ENCODE assay signal across 1 cellular context in the genomic region with DNA sequence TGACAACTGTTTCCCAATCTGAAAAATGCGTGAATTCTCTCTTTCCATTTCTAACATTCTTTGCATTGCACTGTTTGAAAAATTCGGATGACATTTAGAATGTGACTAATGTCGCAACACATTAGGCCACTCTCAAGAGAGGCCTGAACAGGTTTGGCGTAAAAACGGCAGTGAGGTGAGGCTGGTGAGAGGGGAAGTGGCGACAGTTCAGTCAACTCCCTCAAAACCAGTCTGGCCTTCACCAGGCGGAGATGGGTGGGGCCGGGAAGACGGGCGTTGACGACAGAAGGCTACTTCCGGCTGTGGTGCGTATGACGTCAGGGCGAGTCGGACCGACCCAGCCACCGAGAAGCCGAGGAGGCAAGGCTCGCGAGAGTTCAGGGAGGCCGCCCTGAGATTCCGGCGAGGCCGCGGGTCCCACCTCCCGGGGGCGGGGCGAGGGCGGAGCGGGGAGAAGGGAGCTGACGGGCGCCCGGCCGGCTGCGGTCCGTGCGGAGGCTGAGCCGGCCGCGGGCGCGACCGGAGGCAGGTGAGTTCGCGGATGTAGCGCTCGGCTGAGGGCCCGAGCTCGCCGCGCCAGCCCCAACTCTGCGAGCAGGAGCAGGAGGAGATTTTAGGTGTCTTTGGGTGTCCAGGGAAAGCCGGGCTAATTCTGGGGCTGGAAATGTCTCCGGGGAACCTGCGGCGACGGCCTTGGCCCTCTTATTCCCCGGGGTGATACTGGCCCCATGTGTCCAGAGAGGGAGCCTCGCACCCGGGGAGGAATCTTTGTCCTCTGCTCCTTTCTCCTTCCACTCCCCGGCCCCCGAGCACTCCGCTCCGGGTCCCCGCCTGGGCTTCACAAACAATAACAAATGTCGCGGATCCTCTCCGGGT.
TF ChIP-seq lines count a peak whose summit lies in the region.

A gene (plus strand): TSS at position 483 of the 876 bp plus-strand sequence. CDS start 53,435 bp downstream, outside the sequence.

TF ChIP-seq in HepG2, 621 proteins besides CTCF, POLR2A, EP300 and RAD21 (continued from another document and continues in another):
- TF ChIP-seq, protein P1, sequence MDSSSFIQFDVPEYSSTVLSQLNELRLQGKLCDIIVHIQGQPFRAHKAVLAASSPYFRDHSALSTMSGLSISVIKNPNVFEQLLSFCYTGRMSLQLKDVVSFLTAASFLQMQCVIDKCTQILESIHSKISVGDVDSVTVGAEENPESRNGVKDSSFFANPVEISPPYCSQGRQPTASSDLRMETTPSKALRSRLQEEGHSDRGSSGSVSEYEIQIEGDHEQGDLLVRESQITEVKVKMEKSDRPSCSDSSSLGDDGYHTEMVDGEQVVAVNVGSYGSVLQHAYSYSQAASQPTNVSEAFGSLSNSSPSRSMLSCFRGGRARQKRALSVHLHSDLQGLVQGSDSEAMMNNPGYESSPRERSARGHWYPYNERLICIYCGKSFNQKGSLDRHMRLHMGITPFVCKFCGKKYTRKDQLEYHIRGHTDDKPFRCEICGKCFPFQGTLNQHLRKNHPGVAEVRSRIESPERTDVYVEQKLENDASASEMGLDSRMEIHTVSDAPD (CRISPR knock-in tag; IDR thresholded peaks at IDR 0.05) = 0 out of 2 replicates have a peak, but pooled peaks have one; percentile 59
- TF ChIP-seq CHD4 (IDR thresholded peaks at IDR 0.05; ENCODE audit: borderline replicate concordance, low read length) (peak; percentile 91), ZNF616 (CRISPR knock-in tag; IDR thresholded peaks at IDR 0.05; ENCODE audit: low read depth) (peak; percentile 50; the same call in 1 of the 2 replicates), NR3C1 (CRISPR knock-in tag; IDR thresholded peaks at IDR 0.05) (no peak), TEAD2 (CRISPR knock-in tag; IDR thresholded peaks at IDR 0.05) (no peak), POLR2AphosphoS5 (IDR thresholded peaks at IDR 0.05; ENCODE audit: low read depth, low read length) (peak; percentile 78), ZNF570 (CRISPR knock-in tag; IDR thresholded peaks at IDR 0.05; ENCODE audit: borderline replicate concordance) (no peak), ZNF260 (CRISPR knock-in tag; IDR thresholded peaks at IDR 0.05; ENCODE audit: borderline replicate concordance, low read depth) (no peak), GPN1 (CRISPR knock-in tag; IDR thresholded peaks at IDR 0.05; ENCODE audit: borderline replicate concordance) (no peak), NFYC (CRISPR knock-in tag; IDR thresholded peaks at IDR 0.05) (peak; percentile 66), ZNF709 (CRISPR knock-in tag; IDR thresholded peaks at IDR 0.05) (peak; percentile 77), HDAC2 (CRISPR knock-in tag; IDR thresholded peaks at IDR 0.05) (peak; percentile 57), KDM5A (IDR thresholded peaks at IDR 0.05; ENCODE audit: borderline replicate concordance, low read length) (no peak), ZNF335 (CRISPR knock-in tag; IDR thresholded peaks at IDR 0.05) (peak; percentile 70), RFXAP (CRISPR knock-in tag; IDR thresholded peaks at IDR 0.05; ENCODE audit: borderline replicate concordance) (peak; percentile 85; the same call in 1 of the 2 replicates), CC2D1A (CRISPR knock-in tag; IDR thresholded peaks at IDR 0.05) (no peak), RFXANK (CRISPR knock-in tag; IDR thresholded peaks at IDR 0.05) (no peak)
- TF ChIP-seq, protein P2, sequence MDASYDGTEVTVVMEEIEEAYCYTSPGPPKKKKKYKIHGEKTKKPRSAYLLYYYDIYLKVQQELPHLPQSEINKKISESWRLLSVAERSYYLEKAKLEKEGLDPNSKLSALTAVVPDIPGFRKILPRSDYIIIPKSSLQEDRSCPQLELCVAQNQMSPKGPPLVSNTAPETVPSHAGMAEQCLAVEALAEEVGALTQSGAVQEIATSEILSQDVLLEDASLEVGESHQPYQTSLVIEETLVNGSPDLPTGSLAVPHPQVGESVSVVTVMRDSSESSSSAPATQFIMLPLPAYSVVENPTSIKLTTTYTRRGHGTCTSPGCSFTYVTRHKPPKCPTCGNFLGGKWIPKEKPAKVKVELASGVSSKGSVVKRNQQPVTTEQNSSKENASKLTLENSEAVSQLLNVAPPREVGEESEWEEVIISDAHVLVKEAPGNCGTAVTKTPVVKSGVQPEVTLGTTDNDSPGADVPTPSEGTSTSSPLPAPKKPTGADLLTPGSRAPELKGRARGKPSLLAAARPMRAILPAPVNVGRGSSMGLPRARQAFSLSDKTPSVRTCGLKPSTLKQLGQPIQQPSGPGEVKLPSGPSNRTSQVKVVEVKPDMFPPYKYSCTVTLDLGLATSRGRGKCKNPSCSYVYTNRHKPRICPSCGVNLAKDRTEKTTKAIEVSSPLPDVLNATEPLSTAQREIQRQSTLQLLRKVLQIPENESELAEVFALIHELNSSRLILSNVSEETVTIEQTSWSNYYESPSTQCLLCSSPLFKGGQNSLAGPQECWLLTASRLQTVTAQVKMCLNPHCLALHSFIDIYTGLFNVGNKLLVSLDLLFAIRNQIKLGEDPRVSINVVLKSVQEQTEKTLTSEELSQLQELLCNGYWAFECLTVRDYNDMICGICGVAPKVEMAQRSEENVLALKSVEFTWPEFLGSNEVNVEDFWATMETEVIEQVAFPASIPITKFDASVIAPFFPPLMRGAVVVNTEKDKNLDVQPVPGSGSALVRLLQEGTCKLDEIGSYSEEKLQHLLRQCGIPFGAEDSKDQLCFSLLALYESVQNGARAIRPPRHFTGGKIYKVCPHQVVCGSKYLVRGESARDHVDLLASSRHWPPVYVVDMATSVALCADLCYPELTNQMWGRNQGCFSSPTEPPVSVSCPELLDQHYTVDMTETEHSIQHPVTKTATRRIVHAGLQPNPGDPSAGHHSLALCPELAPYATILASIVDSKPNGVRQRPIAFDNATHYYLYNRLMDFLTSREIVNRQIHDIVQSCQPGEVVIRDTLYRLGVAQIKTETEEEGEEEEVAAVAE (CRISPR knock-in tag; IDR thresholded peaks at IDR 0.05; ENCODE audit: borderline replicate concordance) = no peak
- TF ChIP-seq, protein P3, sequence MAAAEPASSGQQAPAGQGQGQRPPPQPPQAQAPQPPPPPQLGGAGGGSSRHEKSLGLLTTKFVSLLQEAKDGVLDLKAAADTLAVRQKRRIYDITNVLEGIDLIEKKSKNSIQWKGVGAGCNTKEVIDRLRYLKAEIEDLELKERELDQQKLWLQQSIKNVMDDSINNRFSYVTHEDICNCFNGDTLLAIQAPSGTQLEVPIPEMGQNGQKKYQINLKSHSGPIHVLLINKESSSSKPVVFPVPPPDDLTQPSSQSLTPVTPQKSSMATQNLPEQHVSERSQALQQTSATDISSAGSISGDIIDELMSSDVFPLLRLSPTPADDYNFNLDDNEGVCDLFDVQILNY (CRISPR knock-in tag; conservative IDR thresholded peaks at IDR 0.05) = 0 out of 2 replicates have a peak, but pooled peaks have one; percentile 37
- TF ChIP-seq, protein P4, sequence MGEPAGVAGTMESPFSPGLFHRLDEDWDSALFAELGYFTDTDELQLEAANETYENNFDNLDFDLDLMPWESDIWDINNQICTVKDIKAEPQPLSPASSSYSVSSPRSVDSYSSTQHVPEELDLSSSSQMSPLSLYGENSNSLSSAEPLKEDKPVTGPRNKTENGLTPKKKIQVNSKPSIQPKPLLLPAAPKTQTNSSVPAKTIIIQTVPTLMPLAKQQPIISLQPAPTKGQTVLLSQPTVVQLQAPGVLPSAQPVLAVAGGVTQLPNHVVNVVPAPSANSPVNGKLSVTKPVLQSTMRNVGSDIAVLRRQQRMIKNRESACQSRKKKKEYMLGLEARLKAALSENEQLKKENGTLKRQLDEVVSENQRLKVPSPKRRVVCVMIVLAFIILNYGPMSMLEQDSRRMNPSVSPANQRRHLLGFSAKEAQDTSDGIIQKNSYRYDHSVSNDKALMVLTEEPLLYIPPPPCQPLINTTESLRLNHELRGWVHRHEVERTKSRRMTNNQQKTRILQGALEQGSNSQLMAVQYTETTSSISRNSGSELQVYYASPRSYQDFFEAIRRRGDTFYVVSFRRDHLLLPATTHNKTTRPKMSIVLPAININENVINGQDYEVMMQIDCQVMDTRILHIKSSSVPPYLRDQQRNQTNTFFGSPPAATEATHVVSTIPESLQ (CRISPR knock-in tag; conservative IDR thresholded peaks at IDR 0.05) = no peak
- TF ChIP-seq, protein P5, sequence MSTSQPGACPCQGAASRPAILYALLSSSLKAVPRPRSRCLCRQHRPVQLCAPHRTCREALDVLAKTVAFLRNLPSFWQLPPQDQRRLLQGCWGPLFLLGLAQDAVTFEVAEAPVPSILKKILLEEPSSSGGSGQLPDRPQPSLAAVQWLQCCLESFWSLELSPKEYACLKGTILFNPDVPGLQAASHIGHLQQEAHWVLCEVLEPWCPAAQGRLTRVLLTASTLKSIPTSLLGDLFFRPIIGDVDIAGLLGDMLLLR (CRISPR knock-in tag; IDR thresholded peaks at IDR 0.05) = 0 out of 2 replicates have a peak, but pooled peaks have one; percentile 59
- TF ChIP-seq, protein P6, sequence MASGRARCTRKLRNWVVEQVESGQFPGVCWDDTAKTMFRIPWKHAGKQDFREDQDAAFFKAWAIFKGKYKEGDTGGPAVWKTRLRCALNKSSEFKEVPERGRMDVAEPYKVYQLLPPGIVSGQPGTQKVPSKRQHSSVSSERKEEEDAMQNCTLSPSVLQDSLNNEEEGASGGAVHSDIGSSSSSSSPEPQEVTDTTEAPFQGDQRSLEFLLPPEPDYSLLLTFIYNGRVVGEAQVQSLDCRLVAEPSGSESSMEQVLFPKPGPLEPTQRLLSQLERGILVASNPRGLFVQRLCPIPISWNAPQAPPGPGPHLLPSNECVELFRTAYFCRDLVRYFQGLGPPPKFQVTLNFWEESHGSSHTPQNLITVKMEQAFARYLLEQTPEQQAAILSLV (CRISPR knock-in tag; IDR thresholded peaks at IDR 0.05; ENCODE audit: borderline replicate concordance) = peak; percentile 80; the same call in 1 of the 2 replicates
- TF ChIP-seq, protein P7, sequence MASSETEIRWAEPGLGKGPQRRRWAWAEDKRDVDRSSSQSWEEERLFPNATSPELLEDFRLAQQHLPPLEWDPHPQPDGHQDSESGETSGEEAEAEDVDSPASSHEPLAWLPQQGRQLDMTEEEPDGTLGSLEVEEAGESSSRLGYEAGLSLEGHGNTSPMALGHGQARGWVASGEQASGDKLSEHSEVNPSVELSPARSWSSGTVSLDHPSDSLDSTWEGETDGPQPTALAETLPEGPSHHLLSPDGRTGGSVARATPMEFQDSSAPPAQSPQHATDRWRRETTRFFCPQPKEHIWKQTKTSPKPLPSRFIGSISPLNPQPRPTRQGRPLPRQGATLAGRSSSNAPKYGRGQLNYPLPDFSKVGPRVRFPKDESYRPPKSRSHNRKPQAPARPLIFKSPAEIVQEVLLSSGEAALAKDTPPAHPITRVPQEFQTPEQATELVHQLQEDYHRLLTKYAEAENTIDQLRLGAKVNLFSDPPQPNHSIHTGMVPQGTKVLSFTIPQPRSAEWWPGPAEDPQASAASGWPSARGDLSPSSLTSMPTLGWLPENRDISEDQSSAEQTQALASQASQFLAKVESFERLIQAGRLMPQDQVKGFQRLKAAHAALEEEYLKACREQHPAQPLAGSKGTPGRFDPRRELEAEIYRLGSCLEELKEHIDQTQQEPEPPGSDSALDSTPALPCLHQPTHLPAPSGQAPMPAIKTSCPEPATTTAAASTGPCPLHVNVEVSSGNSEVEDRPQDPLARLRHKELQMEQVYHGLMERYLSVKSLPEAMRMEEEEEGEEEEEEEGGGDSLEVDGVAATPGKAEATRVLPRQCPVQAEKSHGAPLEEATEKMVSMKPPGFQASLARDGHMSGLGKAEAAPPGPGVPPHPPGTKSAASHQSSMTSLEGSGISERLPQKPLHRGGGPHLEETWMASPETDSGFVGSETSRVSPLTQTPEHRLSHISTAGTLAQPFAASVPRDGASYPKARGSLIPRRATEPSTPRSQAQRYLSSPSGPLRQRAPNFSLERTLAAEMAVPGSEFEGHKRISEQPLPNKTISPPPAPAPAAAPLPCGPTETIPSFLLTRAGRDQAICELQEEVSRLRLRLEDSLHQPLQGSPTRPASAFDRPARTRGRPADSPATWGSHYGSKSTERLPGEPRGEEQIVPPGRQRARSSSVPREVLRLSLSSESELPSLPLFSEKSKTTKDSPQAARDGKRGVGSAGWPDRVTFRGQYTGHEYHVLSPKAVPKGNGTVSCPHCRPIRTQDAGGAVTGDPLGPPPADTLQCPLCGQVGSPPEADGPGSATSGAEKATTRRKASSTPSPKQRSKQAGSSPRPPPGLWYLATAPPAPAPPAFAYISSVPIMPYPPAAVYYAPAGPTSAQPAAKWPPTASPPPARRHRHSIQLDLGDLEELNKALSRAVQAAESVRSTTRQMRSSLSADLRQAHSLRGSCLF (CRISPR knock-in tag; IDR thresholded peaks at IDR 0.05; ENCODE audit: borderline replicate concordance) = no peak
- TF ChIP-seq, protein P8, sequence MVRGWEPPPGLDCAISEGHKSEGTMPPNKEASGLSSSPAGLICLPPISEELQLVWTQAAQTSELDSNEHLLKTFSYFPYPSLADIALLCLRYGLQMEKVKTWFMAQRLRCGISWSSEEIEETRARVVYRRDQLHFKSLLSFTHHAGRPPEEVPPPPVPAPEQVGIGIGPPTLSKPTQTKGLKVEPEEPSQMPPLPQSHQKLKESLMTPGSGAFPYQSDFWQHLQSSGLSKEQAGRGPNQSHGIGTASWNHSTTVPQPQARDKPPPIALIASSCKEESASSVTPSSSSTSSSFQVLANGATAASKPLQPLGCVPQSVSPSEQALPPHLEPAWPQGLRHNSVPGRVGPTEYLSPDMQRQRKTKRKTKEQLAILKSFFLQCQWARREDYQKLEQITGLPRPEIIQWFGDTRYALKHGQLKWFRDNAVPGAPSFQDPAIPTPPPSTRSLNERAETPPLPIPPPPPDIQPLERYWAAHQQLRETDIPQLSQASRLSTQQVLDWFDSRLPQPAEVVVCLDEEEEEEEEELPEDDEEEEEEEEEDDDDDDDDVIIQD (CRISPR knock-in tag; IDR thresholded peaks at IDR 0.05; ENCODE audit: low read depth) = peak; percentile 98
- TF ChIP-seq, protein P9, sequence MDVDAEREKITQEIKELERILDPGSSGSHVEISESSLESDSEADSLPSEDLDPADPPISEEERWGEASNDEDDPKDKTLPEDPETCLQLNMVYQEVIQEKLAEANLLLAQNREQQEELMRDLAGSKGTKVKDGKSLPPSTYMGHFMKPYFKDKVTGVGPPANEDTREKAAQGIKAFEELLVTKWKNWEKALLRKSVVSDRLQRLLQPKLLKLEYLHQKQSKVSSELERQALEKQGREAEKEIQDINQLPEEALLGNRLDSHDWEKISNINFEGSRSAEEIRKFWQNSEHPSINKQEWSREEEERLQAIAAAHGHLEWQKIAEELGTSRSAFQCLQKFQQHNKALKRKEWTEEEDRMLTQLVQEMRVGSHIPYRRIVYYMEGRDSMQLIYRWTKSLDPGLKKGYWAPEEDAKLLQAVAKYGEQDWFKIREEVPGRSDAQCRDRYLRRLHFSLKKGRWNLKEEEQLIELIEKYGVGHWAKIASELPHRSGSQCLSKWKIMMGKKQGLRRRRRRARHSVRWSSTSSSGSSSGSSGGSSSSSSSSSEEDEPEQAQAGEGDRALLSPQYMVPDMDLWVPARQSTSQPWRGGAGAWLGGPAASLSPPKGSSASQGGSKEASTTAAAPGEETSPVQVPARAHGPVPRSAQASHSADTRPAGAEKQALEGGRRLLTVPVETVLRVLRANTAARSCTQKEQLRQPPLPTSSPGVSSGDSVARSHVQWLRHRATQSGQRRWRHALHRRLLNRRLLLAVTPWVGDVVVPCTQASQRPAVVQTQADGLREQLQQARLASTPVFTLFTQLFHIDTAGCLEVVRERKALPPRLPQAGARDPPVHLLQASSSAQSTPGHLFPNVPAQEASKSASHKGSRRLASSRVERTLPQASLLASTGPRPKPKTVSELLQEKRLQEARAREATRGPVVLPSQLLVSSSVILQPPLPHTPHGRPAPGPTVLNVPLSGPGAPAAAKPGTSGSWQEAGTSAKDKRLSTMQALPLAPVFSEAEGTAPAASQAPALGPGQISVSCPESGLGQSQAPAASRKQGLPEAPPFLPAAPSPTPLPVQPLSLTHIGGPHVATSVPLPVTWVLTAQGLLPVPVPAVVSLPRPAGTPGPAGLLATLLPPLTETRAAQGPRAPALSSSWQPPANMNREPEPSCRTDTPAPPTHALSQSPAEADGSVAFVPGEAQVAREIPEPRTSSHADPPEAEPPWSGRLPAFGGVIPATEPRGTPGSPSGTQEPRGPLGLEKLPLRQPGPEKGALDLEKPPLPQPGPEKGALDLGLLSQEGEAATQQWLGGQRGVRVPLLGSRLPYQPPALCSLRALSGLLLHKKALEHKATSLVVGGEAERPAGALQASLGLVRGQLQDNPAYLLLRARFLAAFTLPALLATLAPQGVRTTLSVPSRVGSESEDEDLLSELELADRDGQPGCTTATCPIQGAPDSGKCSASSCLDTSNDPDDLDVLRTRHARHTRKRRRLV (CRISPR knock-in tag; IDR thresholded peaks at IDR 0.05) = 0 out of 2 replicates have a peak, but pooled peaks have one; percentile 59
